Comparison of ENCODE assay signal across 1 cellular context in the genomic region with DNA sequence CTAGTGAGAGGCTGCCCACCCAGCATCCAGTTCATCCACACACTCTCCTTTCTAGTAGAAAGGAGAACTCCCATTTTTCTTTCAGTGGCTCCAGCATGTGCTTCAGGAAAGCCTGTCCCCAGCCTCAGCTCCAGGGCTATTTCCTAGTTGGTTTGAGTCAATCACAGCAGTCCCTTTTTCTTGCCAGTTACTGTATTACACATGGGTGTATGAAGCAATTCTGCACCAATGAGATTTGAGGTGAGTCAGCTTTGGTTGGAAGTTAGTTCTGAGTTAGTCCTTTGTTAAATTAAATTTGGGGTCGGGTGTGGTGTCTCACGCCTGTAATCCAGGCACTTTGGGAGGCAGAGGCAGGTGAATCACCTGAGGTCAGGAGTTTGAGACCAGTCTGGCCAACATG.
TF ChIP-seq lines count a peak whose summit lies in the region.

No MANE protein-coding gene starts in this region.

TF ChIP-seq in K562, 482 proteins besides CTCF, POLR2A, EP300 and RAD21:
- TF ChIP-seq ZNF175 (CRISPR knock-in tag; IDR thresholded peaks at IDR 0.05; ENCODE audit: low read depth) (no peak), SAFB (IDR thresholded peaks at IDR 0.05; ENCODE audit: borderline replicate concordance, low read depth, low read length) (no peak), NR2C1 (IDR thresholded peaks at IDR 0.05) (no peak), NR2C1 (tag; IDR thresholded peaks at IDR 0.05) (no peak), GABPB1 (CRISPR knock-in tag; IDR thresholded peaks at IDR 0.05) (no peak), ZNF583 (CRISPR knock-in tag; IDR thresholded peaks at IDR 0.05) (no peak), HDAC8 (tag; IDR thresholded peaks at IDR 0.05) (no peak), EZH2 (IDR thresholded peaks at IDR 0.05; ENCODE audit: borderline replicate concordance, low read depth, low read length) (no peak), HMBOX1 (IDR thresholded peaks at IDR 0.05) (peak; percentile 52; the same call in 1 of the 2 replicates), NCOR1 (IDR thresholded peaks at IDR 0.05) (no peak), CHD1 (IDR thresholded peaks at IDR 0.05; ENCODE audit: low read length) (no peak), MTF1 (CRISPR knock-in tag; IDR thresholded peaks at IDR 0.05; ENCODE audit: borderline replicate concordance) (no peak), RBM15 (IDR thresholded peaks at IDR 0.05; ENCODE audit: insufficient read depth, low read length) (no peak), BACH1 (tag; IDR thresholded peaks at IDR 0.05) (no peak), CEBPG (CRISPR knock-in tag; IDR thresholded peaks at IDR 0.05) (no peak), CEBPG (tag; conservative IDR thresholded peaks at IDR 0.05 in 1 of 2, IDR thresholded peaks at IDR 0.05 in 1 of 2) (peak in 1 of 2 experiments; percentile 27; a peak in 1 of 4 replicates)
- TF ChIP-seq, protein P1, sequence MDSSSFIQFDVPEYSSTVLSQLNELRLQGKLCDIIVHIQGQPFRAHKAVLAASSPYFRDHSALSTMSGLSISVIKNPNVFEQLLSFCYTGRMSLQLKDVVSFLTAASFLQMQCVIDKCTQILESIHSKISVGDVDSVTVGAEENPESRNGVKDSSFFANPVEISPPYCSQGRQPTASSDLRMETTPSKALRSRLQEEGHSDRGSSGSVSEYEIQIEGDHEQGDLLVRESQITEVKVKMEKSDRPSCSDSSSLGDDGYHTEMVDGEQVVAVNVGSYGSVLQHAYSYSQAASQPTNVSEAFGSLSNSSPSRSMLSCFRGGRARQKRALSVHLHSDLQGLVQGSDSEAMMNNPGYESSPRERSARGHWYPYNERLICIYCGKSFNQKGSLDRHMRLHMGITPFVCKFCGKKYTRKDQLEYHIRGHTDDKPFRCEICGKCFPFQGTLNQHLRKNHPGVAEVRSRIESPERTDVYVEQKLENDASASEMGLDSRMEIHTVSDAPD (CRISPR knock-in tag; IDR thresholded peaks at IDR 0.05), result no peak
